ENCODE assay signal across 2 cellular contexts in genomic region chrX:3811331-3812311, GRCh38.
A peak's percentile ranks its signal among the peaks of the same experiment; 100 is the strongest.
TF ChIP-seq lines count a peak whose summit lies in the region.

No MANE protein-coding gene starts in this region.

TF ChIP-seq in GM12878, 131 proteins besides CTCF, POLR2A, EP300 and RAD21 (continued from another document and continues in another):
- TF ChIP-seq ATF2 (IDR thresholded peaks at IDR 0.05; ENCODE audit: low read length): peak; percentile 83
- TF ChIP-seq NR2F1 (conservative IDR thresholded peaks at IDR 0.05): peak; percentile 83
- peak; percentile 66; the same call in 1 of the 2 replicates for TF ChIP-seq BCL11A (IDR thresholded peaks at IDR 0.05; ENCODE audit: low read depth, low read length)
- TF ChIP-seq CBFB (IDR thresholded peaks at IDR 0.05; ENCODE audit: low read depth): peak; percentile 92
- peak; percentile 65 for TF ChIP-seq JUNB (IDR thresholded peaks at IDR 0.05)
- TF ChIP-seq BMI1 (IDR thresholded peaks at IDR 0.05; ENCODE audit: borderline replicate concordance): peak; percentile 63
- TF ChIP-seq RAD51 (IDR thresholded peaks at IDR 0.05): peak; percentile 26; the same call in 1 of the 2 replicates
- TF ChIP-seq, protein P1, sequence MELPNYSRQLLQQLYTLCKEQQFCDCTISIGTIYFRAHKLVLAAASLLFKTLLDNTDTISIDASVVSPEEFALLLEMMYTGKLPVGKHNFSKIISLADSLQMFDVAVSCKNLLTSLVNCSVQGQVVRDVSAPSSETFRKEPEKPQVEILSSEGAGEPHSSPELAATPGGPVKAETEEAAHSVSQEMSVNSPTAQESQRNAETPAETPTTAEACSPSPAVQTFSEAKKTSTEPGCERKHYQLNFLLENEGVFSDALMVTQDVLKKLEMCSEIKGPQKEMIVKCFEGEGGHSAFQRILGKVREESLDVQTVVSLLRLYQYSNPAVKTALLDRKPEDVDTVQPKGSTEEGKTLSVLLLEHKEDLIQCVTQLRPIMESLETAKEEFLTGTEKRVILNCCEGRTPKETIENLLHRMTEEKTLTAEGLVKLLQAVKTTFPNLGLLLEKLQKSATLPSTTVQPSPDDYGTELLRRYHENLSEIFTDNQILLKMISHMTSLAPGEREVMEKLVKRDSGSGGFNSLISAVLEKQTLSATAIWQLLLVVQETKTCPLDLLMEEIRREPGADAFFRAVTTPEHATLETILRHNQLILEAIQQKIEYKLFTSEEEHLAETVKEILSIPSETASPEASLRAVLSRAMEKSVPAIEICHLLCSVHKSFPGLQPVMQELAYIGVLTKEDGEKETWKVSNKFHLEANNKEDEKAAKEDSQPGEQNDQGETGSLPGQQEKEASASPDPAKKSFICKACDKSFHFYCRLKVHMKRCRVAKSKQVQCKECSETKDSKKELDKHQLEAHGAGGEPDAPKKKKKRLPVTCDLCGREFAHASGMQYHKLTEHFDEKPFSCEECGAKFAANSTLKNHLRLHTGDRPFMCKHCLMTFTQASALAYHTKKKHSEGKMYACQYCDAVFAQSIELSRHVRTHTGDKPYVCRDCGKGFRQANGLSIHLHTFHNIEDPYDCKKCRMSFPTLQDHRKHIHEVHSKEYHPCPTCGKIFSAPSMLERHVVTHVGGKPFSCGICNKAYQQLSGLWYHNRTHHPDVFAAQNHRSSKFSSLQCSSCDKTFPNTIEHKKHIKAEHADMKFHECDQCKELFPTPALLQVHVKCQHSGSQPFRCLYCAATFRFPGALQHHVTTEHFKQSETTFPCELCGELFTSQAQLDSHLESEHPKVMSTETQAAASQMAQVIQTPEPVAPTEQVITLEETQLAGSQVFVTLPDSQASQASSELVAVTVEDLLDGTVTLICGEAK (IDR thresholded peaks at IDR 0.05; ENCODE audit: borderline replicate concordance): 0 out of 2 replicates have a peak, but pooled peaks have one; percentile 21
- TF ChIP-seq SP1 (IDR thresholded peaks at IDR 0.05; ENCODE audit: low read depth, low read length): peak; percentile 28
- peak; percentile 79 for TF ChIP-seq ATF7 (IDR thresholded peaks at IDR 0.05; ENCODE audit: low read depth)
- TF ChIP-seq LARP7 (IDR thresholded peaks at IDR 0.05): no peak
- peak; percentile 69; the same call in 1 of the 2 replicates for TF ChIP-seq YY1 (IDR thresholded peaks at IDR 0.05; ENCODE audit: low read depth, low read length)
- TF ChIP-seq SPI1 (IDR thresholded peaks at IDR 0.05; ENCODE audit: borderline replicate concordance, insufficient read depth, low read depth, low read length): no peak
- TF ChIP-seq EGR1 (IDR thresholded peaks at IDR 0.05; ENCODE audit: borderline replicate concordance in 1 of 2, low read depth in 2 of 2, low read length in 2 of 2): no peak
- TF ChIP-seq, protein P2, sequence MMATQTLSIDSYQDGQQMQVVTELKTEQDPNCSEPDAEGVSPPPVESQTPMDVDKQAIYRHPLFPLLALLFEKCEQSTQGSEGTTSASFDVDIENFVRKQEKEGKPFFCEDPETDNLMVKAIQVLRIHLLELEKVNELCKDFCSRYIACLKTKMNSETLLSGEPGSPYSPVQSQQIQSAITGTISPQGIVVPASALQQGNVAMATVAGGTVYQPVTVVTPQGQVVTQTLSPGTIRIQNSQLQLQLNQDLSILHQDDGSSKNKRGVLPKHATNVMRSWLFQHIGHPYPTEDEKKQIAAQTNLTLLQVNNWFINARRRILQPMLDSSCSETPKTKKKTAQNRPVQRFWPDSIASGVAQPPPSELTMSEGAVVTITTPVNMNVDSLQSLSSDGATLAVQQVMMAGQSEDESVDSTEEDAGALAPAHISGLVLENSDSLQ (IDR thresholded peaks at IDR 0.05): peak; percentile 29; the same call in 1 of the 2 replicates
- TF ChIP-seq SRF (IDR thresholded peaks at IDR 0.05; ENCODE audit: low read depth in 2 of 2, low read length in 2 of 2): no peak
- TF ChIP-seq YBX1 (IDR thresholded peaks at IDR 0.05): no peak
- TF ChIP-seq ASH2L (IDR thresholded peaks at IDR 0.05; ENCODE audit: borderline replicate concordance, low read depth): 0 out of 2 replicates have a peak, but pooled peaks have one; percentile 47
- peak; percentile 97 for TF ChIP-seq IKZF2 (IDR thresholded peaks at IDR 0.05)
- TF ChIP-seq SIX5 (IDR thresholded peaks at IDR 0.05; ENCODE audit: low read depth, low read length, severe bottlenecking): no peak
- peak; percentile 82 for TF ChIP-seq MEF2B (IDR thresholded peaks at IDR 0.05; ENCODE audit: partially characterized antibody, poor library complexity, severe bottlenecking)
- TF ChIP-seq POU2F2 (IDR thresholded peaks at IDR 0.05; ENCODE audit: borderline replicate concordance, low read depth, low read length): peak; percentile 87
- peak; percentile 98 for TF ChIP-seq RUNX3 (IDR thresholded peaks at IDR 0.05; ENCODE audit: low read length)
- TF ChIP-seq SMC3 (IDR thresholded peaks at IDR 0.05; ENCODE audit: borderline replicate concordance, low read length): peak; percentile 87; the same call in 1 of the 2 replicates
- 0 out of 2 replicates have a peak, but pooled peaks have one; percentile 47 for TF ChIP-seq TCF3 (IDR thresholded peaks at IDR 0.05; ENCODE audit: borderline replicate concordance, insufficient read depth, low read depth, low read length)
- TF ChIP-seq DPF2 (IDR thresholded peaks at IDR 0.05): peak; percentile 74; the same call in 1 of the 2 replicates
- TF ChIP-seq GABPA (IDR thresholded peaks at IDR 0.05; ENCODE audit: low read depth): 0 out of 2 replicates have a peak, but pooled peaks have one; percentile 31
- peak; percentile 72 for TF ChIP-seq IRF4 (IDR thresholded peaks at IDR 0.05; ENCODE audit: low read depth, low read length)

TF ChIP-seq in liver, 16 proteins besides CTCF, POLR2A, EP300 and RAD21 (continued from another document):
- no peak for TF ChIP-seq REST (IDR thresholded peaks at IDR 0.05)
- TF ChIP-seq MAX (IDR thresholded peaks at IDR 0.05): no peak
- no peak for TF ChIP-seq ATF3 (IDR thresholded peaks at IDR 0.05)
- no peak for TF ChIP-seq NR2F2 (IDR thresholded peaks at IDR 0.05)
- no peak for TF ChIP-seq HNF4A (conservative IDR thresholded peaks at IDR 0.05)
- TF ChIP-seq FOXA1 (IDR thresholded peaks at IDR 0.05): no peak
- TF ChIP-seq TAF1 (conservative IDR thresholded peaks at IDR 0.05): no peak
- TF ChIP-seq SP1 (IDR thresholded peaks at IDR 0.05): no peak
- TF ChIP-seq ZBTB33 (IDR thresholded peaks at IDR 0.05): no peak
- TF ChIP-seq RXRA (IDR thresholded peaks at IDR 0.05): no peak
- TF ChIP-seq EGR1 (IDR thresholded peaks at IDR 0.05; ENCODE audit: low read depth in 2 of 2): no peak
- TF ChIP-seq YY1 (IDR thresholded peaks at IDR 0.05): no peak
- TF ChIP-seq GABPA (IDR thresholded peaks at IDR 0.05 in 1 of 2, conservative IDR thresholded peaks at IDR 0.05 in 1 of 2): no peak
- TF ChIP-seq JUND (IDR thresholded peaks at IDR 0.05): no peak
